In genomic region chr1:232901255-232901654, GRCh38 we compare ENCODE assay signal across 19 cellular contexts.
DNase-seq lines count a peak whose midpoint lies in the region; ATAC-seq and TF ChIP-seq lines count a peak whose summit lies in the region.
"Had no signal": no experiment of that assay in that cellular context is flagged by ENCODE, and none has a peak within 500 bp of the region (broad histone marks: within the 10 kb centered on the region; RNA-seq: fewer than 3 reads in every experiment).

No MANE protein-coding gene starts in this region.

- H3K36me3 Mint-ChIP-seq in T-helper 2 cell treated with Interferon-gamma antibody and Interleukin-4, amounts not matched to agents 5 μg/mL and 100 μg/mL, for 36 hours (ENCODE audit: low read depth), result peaks cover 2% of the 10 kb centered on the region
- no peaks in the 10 kb centered on the region for H3K36me3 Mint-ChIP-seq in effector memory CD8-positive, alpha-beta T cell (ENCODE audit: insufficient read depth)
- H3K36me3 Mint-ChIP-seq: activated CD4-positive, alpha-beta memory T cell treated with anti-CD3 and anti-CD28 coated beads for 36 hours; naive B cell had no signal

- H3K36me3 ChIP-seq in BLaER1, result no peaks in the 10 kb centered on the region
- no peaks in the 10 kb centered on the region for H3K36me3 ChIP-seq in mucosa of rectum (ENCODE audit: control insufficient read depth in 2 of 2, insufficient read depth in 2 of 2, low read length in 2 of 2)
- H3K36me3 ChIP-seq: ascending aorta, tibial nerve had no signal

- H3K4me2 ChIP-seq in BLaER1, result peak overlapping the region; percentile 25

- H3K27me3 Mint-ChIP-seq in T-helper 2 cell treated with Interferon-gamma antibody and Interleukin-4, amounts not matched to agents 5 μg/mL and 100 μg/mL, for 36 hours (ENCODE audit: low read depth), result no peaks in the 10 kb centered on the region
- peaks cover under 1 to 27% of the 10 kb centered on the region in 2 donors for H3K27me3 Mint-ChIP-seq in effector memory CD8-positive, alpha-beta T cell
- H3K27me3 Mint-ChIP-seq: activated CD4-positive, alpha-beta memory T cell treated with anti-CD3 and anti-CD28 coated beads for 36 hours had no signal

- peak overlapping the region; percentile 4 for H3K4me3 Mint-ChIP-seq in T-helper 2 cell treated with Interferon-gamma antibody and Interleukin-4, amounts not matched to agents 5 μg/mL and 100 μg/mL, for 36 hours
- H3K4me3 Mint-ChIP-seq in effector memory CD8-positive, alpha-beta T cell, result no peak overlapping the region
- H3K4me3 Mint-ChIP-seq: activated CD4-positive, alpha-beta memory T cell treated with anti-CD3 and anti-CD28 coated beads for 36 hours; H9; naive B cell had no signal

- H3K4me3 ChIP-seq in BLaER1 (no peak overlapping the region), GM12865 (ENCODE audit: low read depth, low read length) (no peak overlapping the region), mucosa of rectum (ENCODE audit: low read length in 2 of 2) (no peak overlapping the region)
- H3K4me3 ChIP-seq: ascending aorta, tibial nerve had no signal

- H3K27ac Mint-ChIP-seq in T-helper 2 cell treated with Interferon-gamma antibody and Interleukin-4, amounts not matched to agents 5 μg/mL and 100 μg/mL, for 36 hours, result peak overlapping the region; percentile 53
- peak overlapping the region in 1 of 2 donors; percentile 73 for H3K27ac Mint-ChIP-seq in effector memory CD8-positive, alpha-beta T cell
- H3K27ac Mint-ChIP-seq: activated CD4-positive, alpha-beta memory T cell treated with anti-CD3 and anti-CD28 coated beads for 36 hours had no signal

- H3K9me3 Mint-ChIP-seq in T-helper 2 cell treated with Interferon-gamma antibody and Interleukin-4, amounts not matched to agents 5 μg/mL and 100 μg/mL, for 36 hours, result no peaks in the 10 kb centered on the region
- H3K9me3 Mint-ChIP-seq in effector memory CD8-positive, alpha-beta T cell, result no peaks in the 10 kb centered on the region
- H3K9me3 Mint-ChIP-seq: activated CD4-positive, alpha-beta memory T cell treated with anti-CD3 and anti-CD28 coated beads for 36 hours; naive B cell had no signal

- H3K27me3 ChIP-seq in BLaER1, result no peaks in the 10 kb centered on the region
- H3K27me3 ChIP-seq in mucosa of rectum (ENCODE audit: control insufficient read depth in 2 of 2, insufficient read depth in 2 of 2, low read length in 2 of 2), result no peaks in the 10 kb centered on the region
- H3K27me3 ChIP-seq: ascending aorta, tibial nerve had no signal

- no peak for ATAC-seq in effector memory CD8-positive, alpha-beta T cell (replicated peaks)
- ATAC-seq in HG03354 (IDR thresholded peaks at IDR 0.05; ENCODE audit: poor library complexity, severe bottlenecking, unreplicated experiment) (no peak), GM21528 (IDR thresholded peaks at IDR 0.05; ENCODE audit: low FRiP score, unreplicated experiment) (no peak)

- peaks cover 17% of the 10 kb centered on the region for H3K9me3 ChIP-seq in BLaER1
- H3K9me3 ChIP-seq in mucosa of rectum (ENCODE audit: control insufficient read depth in 2 of 2, low read length in 2 of 2), result no peaks in the 10 kb centered on the region
- H3K9me3 ChIP-seq: ascending aorta, tibial nerve had no signal

- peak; percentile 46 for DNase-seq in GM12865 (ENCODE audit: low read depth)
- DNase-seq in T-helper 2 cell treated with Interferon-gamma antibody and Interleukin-4, amounts not matched to agents 5 μg/mL and 100 μg/mL, for 36 hours (ENCODE audit: low spot score), result no peak
- no peak for DNase-seq in effector memory CD8-positive, alpha-beta T cell
- DNase-seq in Ammon's horn (ENCODE audit: low spot score), result no peak
- DNase-seq: activated CD4-positive, alpha-beta memory T cell treated with anti-CD3 and anti-CD28 coated beads for 36 hours; activated effector memory CD4-positive, alpha-beta T cell treated with Interleukin-2 at 50 U/mL for 16 hours; cortex of kidney; H9; naive B cell; NCI-H2081 treated with DMSO at 0.1 percent for 48 hours; NCI-H774; stimulated activated CD4-positive, alpha-beta T cell treated with anti-CD3 and anti-CD28 coated beads, Interleukin-2, amount 100 ng/mL, for 24 hours; T-helper 9 cell had no signal

- H3K4me1 ChIP-seq in BLaER1, result peaks cover 10% of the 10 kb centered on the region
- H3K4me1 ChIP-seq in mucosa of rectum (ENCODE audit: control insufficient read depth in 2 of 2, insufficient read depth in 2 of 2, low read length in 2 of 2), result peaks cover 25 to 38% of the 10 kb centered on the region in 2 donors
- H3K4me1 ChIP-seq: ascending aorta, tibial nerve had no signal

- H3K27ac ChIP-seq in BLaER1 (no peak overlapping the region), mucosa of rectum (ENCODE audit: low read depth in 2 of 2, low read length in 2 of 2) (peak overlapping the region; percentile 66 to 67)
- H3K27ac ChIP-seq: ascending aorta had no signal

- H3K9ac ChIP-seq in BLaER1, result no peak overlapping the region
- peak overlapping the region in 1 of 2 donors; percentile 46 for H3K9ac ChIP-seq in mucosa of rectum (ENCODE audit: low read depth in 1 of 2, low read length in 2 of 2)

- no peaks in the 10 kb centered on the region for H4K20me1 ChIP-seq in BLaER1

- H3K4me1 Mint-ChIP-seq in T-helper 2 cell treated with Interferon-gamma antibody and Interleukin-4, amounts not matched to agents 5 μg/mL and 100 μg/mL, for 36 hours (ENCODE audit: low read depth), result peaks cover 54% of the 10 kb centered on the region
- peaks cover 0 to 3% of the 10 kb centered on the region in 2 donors for H3K4me1 Mint-ChIP-seq in effector memory CD8-positive, alpha-beta T cell (ENCODE audit: low read depth in 2 of 2)
- H3K4me1 Mint-ChIP-seq: naive B cell had no signal

- TF ChIP-seq CTCF in GM12865 (IDR thresholded peaks at IDR 0.05; ENCODE audit: insufficient read depth, low read depth, low read length, missing control alignments), result no peak
